ENCODE assay signal across 27 cellular contexts in genomic region chr4:185599844-185600243, GRCh38.
DNase-seq lines count a peak whose midpoint lies in the region; ATAC-seq and TF ChIP-seq lines count a peak whose summit lies in the region.
"Had no signal": no experiment of that assay in that cellular context is flagged by ENCODE, and none has a peak within 500 bp of the region (broad histone marks: within the 10 kb centered on the region; RNA-seq: fewer than 3 reads in every experiment).

No MANE protein-coding gene starts in this region.

- H3K4me1 ChIP-seq in esophagus squamous epithelium (peaks cover 0 to 14% (median 3%) of the 10 kb centered on the region in 3 donors), right cardiac atrium (ENCODE audit: control insufficient read depth, insufficient read depth, low read length) (no peaks in the 10 kb centered on the region), stomach smooth muscle (ENCODE audit: control insufficient read depth, insufficient read depth, low read length) (peaks cover 14% of the 10 kb centered on the region), endodermal cell (ENCODE audit: control insufficient read depth, insufficient read depth, low read length) (no peaks in the 10 kb centered on the region)
- H3K4me1 ChIP-seq: lower lobe of right lung, neural progenitor cell had no signal

- H3K27me3 Mint-ChIP-seq in endodermal cell (ENCODE audit: insufficient read depth) = peaks cover 5% of the 10 kb centered on the region
- H3K27me3 Mint-ChIP-seq: progenitor cell of endocrine pancreas, type B pancreatic cell had no signal

- 76 to 86% methylated on average over 7 of the region's 7 CpGs for WGBS in esophagus squamous epithelium, 2 donors
- WGBS in right cardiac atrium = 62% methylated on average over 7 of the region's 7 CpGs
- 92 to 94% methylated on average over 6 to 7 of the region's 7 CpGs for WGBS in endodermal cell (ENCODE audit: insufficient coverage in 1 of 2, insufficient read length in 1 of 2), 2 experiments

- H3K4me1 Mint-ChIP-seq in endodermal cell = no peaks in the 10 kb centered on the region
- H3K4me1 Mint-ChIP-seq: activated CD4-positive, alpha-beta memory T cell treated with anti-CD3 and anti-CD28 coated beads, Interleukin-2, amount 10 ng/mL, durations not matched to agents 7 days and 5 days; central memory CD8-positive, alpha-beta T cell had no signal

- H3K36me3 ChIP-seq in esophagus squamous epithelium (no peaks in the 10 kb centered on the region), stomach smooth muscle (ENCODE audit: control insufficient read depth in 2 of 2, insufficient read depth in 2 of 2, low read length in 2 of 2) (no peaks in the 10 kb centered on the region), endodermal cell (ENCODE audit: control insufficient read depth, insufficient read depth, low read length) (no peaks in the 10 kb centered on the region)
- H3K36me3 ChIP-seq: lower lobe of right lung, neural progenitor cell, SJSA1 had no signal

- H3K4me3 Mint-ChIP-seq in endodermal cell = no peak overlapping the region
- H3K4me3 Mint-ChIP-seq: activated CD4-positive, alpha-beta memory T cell treated with anti-CD3 and anti-CD28 coated beads, Interleukin-2, amount 10 ng/mL, durations not matched to agents 7 days and 5 days; central memory CD8-positive, alpha-beta T cell; neural progenitor cell; stimulated activated naive CD8-positive, alpha-beta T cell treated with anti-CD3 and anti-CD28 coated beads, Interleukin-15, Interleukin-2, amounts not matched to agents 100 ng/mL and 50 ng/mL, for 24 hours; type B pancreatic cell had no signal

- TF ChIP-seq CTCF in VCaP (conservative IDR thresholded peaks at IDR 0.05) (no peak), esophagus squamous epithelium (IDR thresholded peaks at IDR 0.05) (no peak), endodermal cell (conservative IDR thresholded peaks at IDR 0.05) (no peak)

- H3K27me3 ChIP-seq in esophagus squamous epithelium (no peaks in the 10 kb centered on the region), right cardiac atrium (ENCODE audit: control insufficient read depth, insufficient read depth) (no peaks in the 10 kb centered on the region), stomach smooth muscle (ENCODE audit: control insufficient read depth in 1 of 2, insufficient read depth in 2 of 2, low read length in 2 of 2) (no peaks in the 10 kb centered on the region), endodermal cell (ENCODE audit: control insufficient read depth, insufficient read depth, low read length, poor library complexity, severe bottlenecking) (no peaks in the 10 kb centered on the region)
- H3K27me3 ChIP-seq: dorsolateral prefrontal cortex, neural progenitor cell, SJSA1 had no signal

- no peaks in the 10 kb centered on the region for H3K36me3 Mint-ChIP-seq in endodermal cell (ENCODE audit: low read depth)
- H3K36me3 Mint-ChIP-seq: neural progenitor cell, type B pancreatic cell had no signal

- ATAC-seq in right cardiac atrium (peak; percentile 66 to 73), HG03039 (IDR thresholded peaks at IDR 0.05; ENCODE audit: unreplicated experiment) (no peak)

- intact Hi-C loops in esophagus squamous epithelium (cut with DNase I) = loop anchor here (5.0 kb wide), 1 partner anchor 128 kb away; the partner anchor contains the start of gene CCDC110
- intact Hi-C loops in right cardiac atrium (cut with DNase I) = loop anchor here in 3 of 4 donors (5.0 to 10.0 kb wide), 4 partner anchors 63 to 128 kb away; partner anchors contain the start of genes CCDC110 (in 2 of the 3) and PDLIM3 (in 2 of the 3)

- H3K9ac ChIP-seq in stomach smooth muscle (ENCODE audit: low read length in 2 of 2) (peak overlapping the region in 1 of 2 donors; percentile 13), endodermal cell (ENCODE audit: extremely low read depth, low read length, poor library complexity, severe bottlenecking) (no peak overlapping the region)
- H3K9ac ChIP-seq: neural progenitor cell had no signal

- H3K9me3 Mint-ChIP-seq in endodermal cell = no peaks in the 10 kb centered on the region
- H3K9me3 Mint-ChIP-seq: activated CD4-positive, alpha-beta memory T cell treated with anti-CD3 and anti-CD28 coated beads, Interleukin-2, amount 10 ng/mL, durations not matched to agents 7 days and 5 days; central memory CD8-positive, alpha-beta T cell; neural progenitor cell; stimulated activated naive CD8-positive, alpha-beta T cell treated with anti-CD3 and anti-CD28 coated beads, Interleukin-15, Interleukin-2, amounts not matched to agents 100 ng/mL and 50 ng/mL, for 24 hours; type B pancreatic cell had no signal

- DNase-seq in esophagus squamous epithelium (lab: John Stamatoyannopoulos, UW) (no peak), right cardiac atrium (peak; percentile 60 to 65 (median 61)), amygdala (lab: John Stamatoyannopoulos, UW) (no peak), endodermal cell (no peak)
- DNase-seq: activated CD4-positive, alpha-beta memory T cell treated with anti-CD3 and anti-CD28 coated beads, Interleukin-2, amount 10 ng/mL, durations not matched to agents 7 days and 5 days; activated CD8-positive, alpha-beta memory T cell treated with anti-CD3 and anti-CD28 coated beads, Interleukin-2, amount 50 U/mL, for 48 hours; activated naive CD4-positive, alpha-beta T cell treated with anti-CD3 and anti-CD28 coated beads, Interleukin-2, amount 50 U/mL, for 16 hours; C1 segment of cervical spinal cord; Calu3; dorsolateral prefrontal cortex; EL; Kasumi-1; kidney; lower lobe of right lung; MV-4-11; NCI-H1436 treated with DMSO at 0.1 percent for 48 hours; NCI-H446; NCI-H774 had no signal

- H3K4me3 ChIP-seq in esophagus squamous epithelium (no peak overlapping the region), right cardiac atrium (ENCODE audit: low read length) (no peak overlapping the region), stomach smooth muscle (ENCODE audit: low read length in 2 of 2) (peak overlapping the region in 1 of 2 donors; percentile 3), endodermal cell (ENCODE audit: low read length) (no peak overlapping the region)
- H3K4me3 ChIP-seq: dorsolateral prefrontal cortex, lower lobe of right lung, neural progenitor cell, SJSA1 had no signal

- no peaks in the 10 kb centered on the region for H3K9me3 ChIP-seq in esophagus squamous epithelium
- H3K9me3 ChIP-seq in right cardiac atrium (ENCODE audit: control insufficient read depth, low read length) = no peaks in the 10 kb centered on the region
- no peaks in the 10 kb centered on the region for H3K9me3 ChIP-seq in stomach smooth muscle (ENCODE audit: control insufficient read depth in 2 of 2, low read length in 2 of 2)
- H3K9me3 ChIP-seq in endodermal cell (ENCODE audit: control insufficient read depth, low read length) = no peaks in the 10 kb centered on the region
- H3K9me3 ChIP-seq: lower lobe of right lung, SJSA1 had no signal

- peak overlapping the region; percentile 46; the same call in 1 of the 2 replicates for H3K27ac ChIP-seq in VCaP
- peak overlapping the region in 3 of 4 donors; percentile 17 to 53 (median 48) for H3K27ac ChIP-seq in esophagus squamous epithelium
- H3K27ac ChIP-seq in right cardiac atrium (ENCODE audit: low read length) = no peak overlapping the region
- peak overlapping the region; percentile 86 for H3K27ac ChIP-seq in stomach smooth muscle (ENCODE audit: low read length)
- H3K27ac ChIP-seq in endodermal cell (ENCODE audit: low read depth, low read length) = no peak overlapping the region
- H3K27ac ChIP-seq: lower lobe of right lung, neural progenitor cell, SJSA1 had no signal

- no peak overlapping the region for H3K27ac Mint-ChIP-seq in endodermal cell
- H3K27ac Mint-ChIP-seq: activated CD4-positive, alpha-beta memory T cell treated with anti-CD3 and anti-CD28 coated beads, Interleukin-2, amount 10 ng/mL, durations not matched to agents 7 days and 5 days; neural progenitor cell; progenitor cell of endocrine pancreas; stimulated activated naive CD8-positive, alpha-beta T cell treated with anti-CD3 and anti-CD28 coated beads, Interleukin-15, Interleukin-2, amounts not matched to agents 100 ng/mL and 50 ng/mL, for 24 hours; type B pancreatic cell had no signal

- TF ChIP-seq POLR2A in esophagus squamous epithelium (IDR thresholded peaks at IDR 0.05) = no peak

Comparison
In these comparisons a context has a peak if more than half of its experiments do, and no peak if none do; other contexts are left out.
1. H3K27ac ChIP-seq: peak in VCaP (single experiment), esophagus squamous epithelium (3 of 4) and stomach smooth muscle (single experiment); none in right cardiac atrium (single experiment) and endodermal cell (single experiment).
2. DNase-seq: peak in right cardiac atrium (3 of 3); none in esophagus squamous epithelium (single experiment), amygdala (0 of 56) and endodermal cell (single experiment).